8 cellular contexts compared by ENCODE assay signal in the genomic region with DNA sequence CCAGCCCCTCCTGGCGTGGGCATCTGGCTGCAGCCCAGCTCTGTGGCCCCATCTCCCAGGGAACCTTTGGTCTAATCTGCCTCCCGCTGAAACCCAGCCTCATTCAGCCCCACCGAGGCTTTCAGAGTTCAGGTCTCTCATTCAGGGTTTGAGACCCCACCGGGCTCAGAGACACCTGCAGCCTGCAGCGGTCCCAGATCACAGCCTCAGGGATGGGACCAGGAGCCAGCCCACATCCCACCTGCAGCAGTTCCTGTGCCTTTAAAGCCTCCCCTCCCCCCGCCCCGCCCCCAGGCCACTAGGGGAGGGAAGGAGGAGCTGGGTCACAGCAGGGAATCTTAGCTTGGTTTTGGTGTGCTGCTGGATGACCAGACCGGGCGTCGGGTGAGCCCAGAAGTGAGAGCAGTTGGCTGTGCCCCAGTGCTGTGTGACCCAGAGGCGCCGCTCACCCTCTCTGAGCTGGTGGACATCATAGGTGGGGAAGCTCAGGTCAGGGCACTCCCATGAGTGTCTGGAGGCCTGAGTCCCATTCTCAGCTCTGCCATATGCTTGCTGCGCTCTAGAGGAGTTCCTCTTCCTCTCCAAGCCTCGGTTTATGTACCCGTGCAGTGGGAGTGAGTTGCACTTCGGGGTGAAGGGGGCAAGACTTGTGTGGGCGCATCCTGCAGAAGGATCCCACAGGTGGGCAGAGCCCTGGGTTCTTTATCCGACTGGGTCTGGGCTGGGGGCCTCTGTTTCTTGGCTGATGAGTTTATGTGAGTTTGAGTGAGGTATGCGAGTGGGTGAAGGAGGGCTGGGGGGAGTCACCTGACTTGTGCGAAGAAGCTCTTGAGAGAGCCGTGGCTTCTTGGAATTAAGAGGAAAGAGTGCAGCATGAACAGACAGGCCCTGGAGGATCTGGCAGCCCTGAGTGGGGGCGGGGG. TPM values are rescaled to one million over a fixed set of nuclear protein-coding genes. Genes with fewer than 3 reads are reported as not detected.
DNase-seq lines count a peak whose midpoint lies in the region; ATAC-seq lines count a peak whose summit lies in the region.
"Not testable (repeated sequence)": the region's sequence is repeated elsewhere in the genome, so short reads cannot be mapped to it uniquely, and the experiment has no call there.

A gene (plus strand): TSS at position 347 of the 923 bp plus-strand sequence. CDS start 7,889 bp downstream, outside the sequence.

- H3K9me3 ChIP-seq in SJCRH30 (replicated peaks); trophoblast cell (ENCODE audit: insufficient read depth, low read depth, low read length); aorta (ENCODE audit: control insufficient read depth, low read length): not testable (repeated sequence)

- H3K36me3 ChIP-seq in SJCRH30; trophoblast cell (ENCODE audit: control insufficient read depth in 1 of 2, insufficient read depth in 2 of 2, low read length in 2 of 2); aorta (ENCODE audit: control insufficient read depth in 1 of 2, insufficient read depth in 2 of 2, low read length in 1 of 2): not testable (repeated sequence)

- not testable (repeated sequence) for H3K4ac ChIP-seq in trophoblast cell (ENCODE audit: low read depth, low read length)

- not testable (repeated sequence) for ATAC-seq in activated T-cell treated with anti-CD3 and anti-CD28 coated beads, Interleukin-2, amount 50 U/mL, for 4 hours; effector memory CD8-positive, alpha-beta T cell (replicated peaks); aorta (ENCODE audit: low FRiP score)
- ATAC-seq in left lobe of liver: peak; percentile 48

- H3K4me2 ChIP-seq in trophoblast cell (ENCODE audit: low read length): peak within 1 kb of the TSS; percentile 50

- not testable (repeated sequence) for H3K27me3 ChIP-seq in SJCRH30; trophoblast cell (ENCODE audit: insufficient read depth, low read length); aorta (ENCODE audit: control insufficient read depth in 1 of 2, insufficient read depth in 2 of 2, low read length in 1 of 2)

- H3K4me3 ChIP-seq in Jurkat, Clone E6-1 (ENCODE audit: low read length): peak within 1 kb of the TSS; percentile 40
- H3K4me3 ChIP-seq in SJCRH30: peak within 1 kb of the TSS; percentile 34
- H3K4me3 ChIP-seq in trophoblast cell (ENCODE audit: low read depth, low read length); aorta (ENCODE audit: low read length in 2 of 2): not testable (repeated sequence)

- H4K12ac ChIP-seq in trophoblast cell (ENCODE audit: low read depth, low read length): not testable (repeated sequence)

- H4K91ac ChIP-seq in trophoblast cell (ENCODE audit: low read depth, low read length): peak within 1 kb of the TSS; percentile 66

- H2AK5ac ChIP-seq in trophoblast cell (ENCODE audit: low read length): peak within 1 kb of the TSS; percentile 15

- not testable (repeated sequence) for H3K27ac ChIP-seq in SJCRH30; aorta (ENCODE audit: low read depth in 1 of 2, low read length in 2 of 2)
- H3K27ac ChIP-seq in trophoblast cell (ENCODE audit: low read depth, low read length): peak within 1 kb of the TSS; percentile 85

- H3K79me2 ChIP-seq in trophoblast cell (ENCODE audit: control insufficient read depth, insufficient read depth, low read length, poor library complexity): not testable (repeated sequence)

- H2BK120ac ChIP-seq in trophoblast cell (ENCODE audit: insufficient read depth, low read length, poor library complexity): peak within 1 kb of the TSS; percentile 30

- not testable (repeated sequence) for H2AFZ ChIP-seq in trophoblast cell (ENCODE audit: insufficient read depth, low read length, poor library complexity)

- intact Hi-C loops in aorta (cut with DNase I): not testable (repeated sequence)

- H3K36me3 Mint-ChIP-seq in activated T-cell treated with anti-CD3 and anti-CD28 coated beads, Interleukin-2, amount 50 U/mL, for 4 hours (ENCODE audit: insufficient read depth): not testable (repeated sequence)
- H3K36me3 Mint-ChIP-seq in effector memory CD8-positive, alpha-beta T cell (ENCODE audit: insufficient read depth): peaks cover 13% of the 10 kb centered on the region

- H3K23ac ChIP-seq in trophoblast cell (ENCODE audit: low read length): not testable (repeated sequence)

- WGBS in trophoblast cell (ENCODE audit: extremely low coverage, insufficient coverage, insufficient read length): no CpG with 5 or more reads among the region's 22 CpGs
- WGBS in aorta, 2 donors: 72 to 76% methylated on average over 19 to 22 of the region's 22 CpGs

- not testable (repeated sequence) for H3K27me3 Mint-ChIP-seq in activated T-cell treated with anti-CD3 and anti-CD28 coated beads, Interleukin-2, amount 50 U/mL, for 4 hours (ENCODE audit: low read depth); effector memory CD8-positive, alpha-beta T cell

- peak within 1 kb of the TSS; percentile 45 for H2BK5ac ChIP-seq in trophoblast cell (ENCODE audit: low read depth, low read length, poor library complexity)

- not testable (repeated sequence) for H3K14ac ChIP-seq in trophoblast cell (ENCODE audit: low read length)

- not testable (repeated sequence) for H3K9ac ChIP-seq in trophoblast cell (ENCODE audit: low read length)

- peaks cover 15% of the 10 kb centered on the region for H3K4me1 ChIP-seq in SJCRH30
- H3K4me1 ChIP-seq in trophoblast cell (ENCODE audit: control insufficient read depth in 1 of 2, insufficient read depth in 2 of 2, low read length in 2 of 2): peaks cover 2 to 13% of the 10 kb centered on the region in 2 experiments
- H3K4me1 ChIP-seq in aorta (ENCODE audit: control insufficient read depth in 1 of 2, insufficient read depth in 2 of 2, low read length in 2 of 2): not testable (repeated sequence)

- not testable (repeated sequence) for H3K18ac ChIP-seq in trophoblast cell (ENCODE audit: low read length)

- peak within 1 kb of the TSS; percentile 51 for H3K4me3 Mint-ChIP-seq in activated T-cell treated with anti-CD3 and anti-CD28 coated beads, Interleukin-2, amount 50 U/mL, for 4 hours
- peak within 1 kb of the TSS; percentile 65 to 72 for H3K4me3 Mint-ChIP-seq in effector memory CD8-positive, alpha-beta T cell

- H3K27ac Mint-ChIP-seq in effector memory CD8-positive, alpha-beta T cell: peak within 1 kb of the TSS; percentile 90 to 93

- DNase-seq in DMS79 (lab: John Stamatoyannopoulos, UW) (peak; percentile 25), left lobe of liver (ENCODE audit: low spot score) (peak; percentile 73), aorta (peak in 1 of 2 donors; percentile 71)
- not testable (repeated sequence) for DNase-seq in Jurkat, Clone E6-1 (ENCODE audit: low read depth, low spot score); SJCRH30; activated T-cell treated with anti-CD3 and anti-CD28 coated beads, Interleukin-2, amount 50 U/mL, for 4 hours; effector memory CD8-positive, alpha-beta T cell; trophoblast cell

- not testable (repeated sequence) for H3K9me3 Mint-ChIP-seq in activated T-cell treated with anti-CD3 and anti-CD28 coated beads, Interleukin-2, amount 50 U/mL, for 4 hours; effector memory CD8-positive, alpha-beta T cell

- H3K4me1 Mint-ChIP-seq in activated T-cell treated with anti-CD3 and anti-CD28 coated beads, Interleukin-2, amount 50 U/mL, for 4 hours (ENCODE audit: low read depth): peaks cover 23% of the 10 kb centered on the region
- H3K4me1 Mint-ChIP-seq in effector memory CD8-positive, alpha-beta T cell (ENCODE audit: low read depth in 2 of 2): peaks cover 28 to 32% of the 10 kb centered on the region in 2 donors

- not testable (repeated sequence) for H3K79me1 ChIP-seq in trophoblast cell (ENCODE audit: low read length)

- peak within 1 kb of the TSS; percentile 79 for H2BK12ac ChIP-seq in trophoblast cell (ENCODE audit: low read length)

- H4K8ac ChIP-seq in trophoblast cell (ENCODE audit: low read depth, low read length): peak within 1 kb of the TSS; percentile 32

RNA-seq across cellular contexts. Expression of the gene that starts here (rescaled TPM):
- 7.3 TPM for polyA plus RNA-seq in Jurkat, Clone E6-1 (2012; ENCODE audit: insufficient read depth, insufficient read length)
- total RNA-seq in SJCRH30 (2014; rRNA removed; shearing (Covaris generic)): 2.6 and 2.8 TPM in 2 replicates
- total RNA-seq in activated T-cell treated with anti-CD3 and anti-CD28 coated beads, Interleukin-2, amount 50 U/mL, for 4 hours: 10 to 100 TPM; 23.6 to 48.6 (median 27.2) TPM
- 166 TPM for total RNA-seq in left lobe of liver
- 14.0 and 15.1 TPM in 2 replicates for polyA plus RNA-seq in trophoblast cell (2013)
- total RNA-seq in aorta: 10 to 100 TPM in 1 of 2 donors, 1 to 10 TPM in 1; 4.0 to 14.2 TPM
- polyA plus RNA-seq in aorta: 10 to 100 TPM; 14.3 to 24.1 TPM
